ENCODE assay signal across 23 cellular contexts in genomic region chr16:50651835-50652438, GRCh38. TPM values are rescaled to one million over a fixed set of nuclear protein-coding genes. Genes with fewer than 3 reads are reported as not detected.
"Had no signal": no experiment of that assay in that cellular context is flagged by ENCODE, and none has a peak within 500 bp of the region (broad histone marks: within the 10 kb centered on the region; RNA-seq: fewer than 3 reads in every experiment).

No MANE protein-coding gene starts in this region.

- H3K4me1 Mint-ChIP-seq: activated B cell treated with CpG ODN at 0.5 μM for 24 hours had no signal

- H3K36me3 ChIP-seq: adrenal gland, breast epithelium, neural progenitor cell, prostate gland, transverse colon, vagina had no signal

- H3K9me3 Mint-ChIP-seq: activated B cell treated with CpG ODN at 0.5 μM for 24 hours, neural progenitor cell had no signal

- H3K27me3 ChIP-seq: adrenal gland, breast epithelium, esophagus muscularis mucosa, neural progenitor cell, transverse colon, vagina had no signal

- DNase-seq: activated B cell treated with CpG ODN at 0.5 μM for 24 hours; activated CD4-positive, alpha-beta T cell treated with anti-CD3 and anti-CD28 coated beads, Interleukin-2, amount 50 U/mL, for 1 hour; activated gamma-delta T cell; activated T-cell treated with anti-CD3 and anti-CD28 coated beads, Interleukin-2, amount 50 U/mL, for 72 hours; adrenal gland; cerebellar nuclear complex; effector CD4-positive, alpha-beta T cell; mesenchymal stem cell; naive thymus-derived CD4-positive, alpha-beta T cell; stimulated activated CD4-positive, alpha-beta T cell treated with anti-CD3 and anti-CD28 coated beads, Interleukin-2, amount 100 ng/mL, for 48 hours; transverse colon had no signal

- H2AFZ ChIP-seq: neural progenitor cell had no signal

- H3K27ac ChIP-seq: adrenal gland, breast epithelium, esophagus muscularis mucosa, neural progenitor cell, prostate gland, skin epidermis, transverse colon, vagina had no signal

- H3K27me3 Mint-ChIP-seq: naive thymus-derived CD4-positive, alpha-beta T cell; stimulated activated naive CD8-positive, alpha-beta T cell treated with anti-CD3 and anti-CD28 coated beads, Interleukin-15, Interleukin-2, amounts not matched to agents 100 ng/mL and 50 ng/mL, for 24 hours had no signal

- H3K4me1 ChIP-seq: adrenal gland, breast epithelium, esophagus muscularis mucosa, neural progenitor cell, prostate gland, transverse colon, vagina had no signal

- H3K4me3 ChIP-seq: adrenal gland, breast epithelium, esophagus muscularis mucosa, neural progenitor cell, prostate gland, skin epidermis, transverse colon, vagina had no signal

- ATAC-seq: activated naive CD4-positive, alpha-beta T cell treated with anti-CD3 and anti-CD28 coated beads, Interleukin-2, amount 50 U/mL, for 72 hours; activated T-cell treated with anti-CD3 and anti-CD28 coated beads, Interleukin-2, amount 50 U/mL, for 72 hours; naive thymus-derived CD4-positive, alpha-beta T cell; right cardiac atrium had no signal

- H3K4me2 ChIP-seq: neural progenitor cell had no signal

- H3K27ac Mint-ChIP-seq: activated B cell treated with CpG ODN at 0.5 μM for 24 hours; activated T-cell treated with anti-CD3 and anti-CD28 coated beads, Interleukin-2, amount 50 U/mL, for 72 hours; naive thymus-derived CD4-positive, alpha-beta T cell; neural progenitor cell; stimulated activated naive CD8-positive, alpha-beta T cell treated with anti-CD3 and anti-CD28 coated beads, Interleukin-15, Interleukin-2, amounts not matched to agents 100 ng/mL and 50 ng/mL, for 24 hours; T-helper 2 cell treated with Interferon-gamma antibody and Interleukin-4, amounts not matched to agents 5 μg/mL and 100 μg/mL, for 36 hours had no signal

- H3K9ac ChIP-seq: neural progenitor cell had no signal

- H3K9me3 ChIP-seq: adrenal gland, breast epithelium, esophagus muscularis mucosa, prostate gland, transverse colon, vagina had no signal

- H3K4me3 Mint-ChIP-seq: activated B cell treated with CpG ODN at 0.5 μM for 24 hours; activated T-cell treated with anti-CD3 and anti-CD28 coated beads, Interleukin-2, amount 50 U/mL, for 72 hours; neural progenitor cell; stimulated activated naive CD8-positive, alpha-beta T cell treated with anti-CD3 and anti-CD28 coated beads, Interleukin-15, Interleukin-2, amounts not matched to agents 100 ng/mL and 50 ng/mL, for 24 hours; T-helper 2 cell treated with Interferon-gamma antibody and Interleukin-4, amounts not matched to agents 5 μg/mL and 100 μg/mL, for 36 hours had no signal

RNA-seq across cellular contexts. Expression of gene SNX20, which starts 29.2 kb away (rescaled TPM):
- total RNA-seq: astrocyte, osteocyte had no signal

RNA-seq across cellular contexts. Expression of gene NOD2, which starts 41.5 kb away (rescaled TPM):
- total RNA-seq: astrocyte, osteocyte had no signal
